ENCODE assay signal across 11 cellular contexts in the genomic region with DNA sequence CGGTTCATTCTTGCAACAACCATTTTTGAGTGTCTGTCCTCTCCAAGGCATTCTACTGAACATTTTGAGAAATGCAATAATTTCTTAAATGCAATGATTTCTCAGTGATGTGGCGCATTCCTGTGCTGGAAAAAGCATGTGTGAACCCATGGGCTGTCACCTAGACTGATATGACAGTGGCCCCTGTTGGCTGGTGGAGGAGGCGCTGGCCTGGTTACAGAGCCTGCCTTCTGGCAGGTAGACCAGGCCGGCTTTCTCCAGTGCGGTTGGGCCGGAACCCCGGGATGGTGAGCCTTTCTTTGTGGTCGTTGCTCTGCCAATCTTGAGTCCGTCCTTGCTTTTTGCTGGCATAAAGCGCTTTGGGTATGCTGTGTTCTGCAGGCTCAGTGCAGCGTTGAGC. TPM values are rescaled to one million over a fixed set of nuclear protein-coding genes. Genes with fewer than 3 reads are reported as not detected.
DNase-seq lines count a peak whose midpoint lies in the region; ATAC-seq, FAIRE-seq and TF ChIP-seq lines count a peak whose summit lies in the region.
"Had no signal": no experiment of that assay in that cellular context is flagged by ENCODE, and none has a peak within 500 bp of the region (broad histone marks: within the 10 kb centered on the region; RNA-seq: fewer than 3 reads in every experiment).

No MANE protein-coding gene starts in this region.

- no peak for TF ChIP-seq CTCF in pancreas (IDR thresholded peaks at IDR 0.05)

- H3K9me3 ChIP-seq in pancreas = no peaks in the 10 kb centered on the region

- DNase-seq in NCI-H1092 treated with DMSO at 0.1 percent for 48 hours (lab: John Stamatoyannopoulos, UW) = peak; percentile 48
- DNase-seq in NCI-H1092 (lab: John Stamatoyannopoulos, UW) = no peak
- DNase-seq in NCI-H69 (lab: John Stamatoyannopoulos, UW) = peak; percentile 66
- peak; percentile 48 for DNase-seq in dermis blood vessel endothelial cell
- DNase-seq in pancreas = peak in 2 of 6 donors; percentile 30 to 59
- no peak for DNase-seq in anterior cingulate cortex (lab: John Stamatoyannopoulos, UW)

- H3K36me3 ChIP-seq in pancreas = no peaks in the 10 kb centered on the region

- no peaks in the 10 kb centered on the region for H3K27me3 ChIP-seq in pancreas

- FAIRE-seq in pancreas (lab: Jason Lieb, UNC) = no peak
- FAIRE-seq: A204.1, urothelium cell line had no signal

- peaks cover 0 to 7% (median 6%) of the 10 kb centered on the region in 3 donors for H3K4me1 ChIP-seq in pancreas

- H3K27ac ChIP-seq in pancreas = no peak overlapping the region
- H3K27ac ChIP-seq: SK-N-MC had no signal

- intact Hi-C loops in pancreas (cut with DNase I) = no loop called here

- peak; percentile 32 to 66 (median 54) for ATAC-seq in pancreas
- ATAC-seq in HG03025 (IDR thresholded peaks at IDR 0.05; ENCODE audit: low FRiP score, unreplicated experiment) = no peak
- no peak for ATAC-seq in HG02885 (IDR thresholded peaks at IDR 0.05; ENCODE audit: poor library complexity, unreplicated experiment)

- no peak overlapping the region for H3K4me3 ChIP-seq in pancreas
- H3K4me3 ChIP-seq: SK-N-MC had no signal

- 69 to 81% methylated on average over 11 of the region's 11 CpGs for WGBS in pancreas, 2 donors

RNA-seq across cellular contexts. Expression of a gene that starts 33.7 kb away (rescaled TPM):
- total RNA-seq in dermis blood vessel endothelial cell (10.0 and 15.0 TPM in 2 replicates), pancreas (10 to 100 TPM in 2 of 6 donors, 1 to 10 TPM in 4; 6.3 to 13.6 (median 8.1) TPM)
- polyA plus RNA-seq in pancreas = 1 to 10 TPM; 4.7 to 8.0 TPM

RNA-seq across cellular contexts. Expression of a gene that starts 35.4 kb away (rescaled TPM):
- total RNA-seq in dermis blood vessel endothelial cell (21.1 and 23.0 TPM in 2 replicates), pancreas (10 to 100 TPM; 15.7 to 23.0 (median 18.8) TPM)
- polyA plus RNA-seq in pancreas = 10 to 100 TPM in 1 of 2 donors, 1 to 10 TPM in 1; 7.2 to 10.9 TPM

Comparison
In these comparisons a context has a peak if more than half of its experiments do, and no peak if none do; other contexts are left out.
1. DNase-seq: peak in NCI-H1092 treated with DMSO at 0.1 percent for 48 hours (single experiment), NCI-H69 (single experiment) and dermis blood vessel endothelial cell (single experiment); none in NCI-H1092 (single experiment) and anterior cingulate cortex (0 of 58).
2. ATAC-seq: peak in pancreas (4 of 4); none in HG03025 (single experiment) and HG02885 (single experiment).